Comparison of ENCODE assay signal across 13 cellular contexts in genomic region chr15:55256281-55257013, GRCh38. TPM values are rescaled to one million over a fixed set of nuclear protein-coding genes. Genes with fewer than 3 reads are reported as not detected.
DNase-seq lines count a peak whose midpoint lies in the region; ATAC-seq and TF ChIP-seq lines count a peak whose summit lies in the region.
"Had no signal": no experiment of that assay in that cellular context is flagged by ENCODE, and none has a peak within 500 bp of the region (broad histone marks: within the 10 kb centered on the region; RNA-seq: fewer than 3 reads in every experiment).

No MANE protein-coding gene starts in this region.

- H3K9ac ChIP-seq in GM23248, result no peak overlapping the region

- CTCF ChIA-PET in CD8-positive, alpha-beta T cell (lab: Charles Lee), result interaction anchor here (1.1 to 1.5 kb wide), 2 partner anchors 15 to 35 kb away, joined by 3 to 4 read pairs; no protein-coding TSS in a partner anchor

- intact Hi-C loops in CD8-positive, alpha-beta T cell (cut with DNase I, micrococcal nuclease), result loop anchor here in 1 of 2 experiments (5.0 kb wide), 1 partner anchor 34 kb away; no protein-coding TSS in a partner anchor

- peaks cover 6% of the 10 kb centered on the region; the same call in 1 of the 2 replicates for H3F3A ChIP-seq in GM23248 (ENCODE audit: insufficient read depth)

- no peaks in the 10 kb centered on the region for H4K20me1 ChIP-seq in GM23248 (ENCODE audit: insufficient read depth)

- no peaks in the 10 kb centered on the region for H3K9me2 ChIP-seq in GM23248 (ENCODE audit: insufficient read depth)

- peak overlapping the region; percentile 89 for H3K4me3 Mint-ChIP-seq in CD8-positive, alpha-beta T cell
- H3K4me3 Mint-ChIP-seq in activated T-helper 17 cell treated with anti-CD3 and anti-CD28 coated beads, Interleukin-2, amount 50 U/mL, for 72 hours, result peak overlapping the region; percentile 78

- no peak overlapping the region for H3K4me2 ChIP-seq in GM23248 (ENCODE audit: unreplicated experiment)

- H3K9me3 Mint-ChIP-seq in CD8-positive, alpha-beta T cell, result no peaks in the 10 kb centered on the region
- peaks cover 4% of the 10 kb centered on the region for H3K9me3 Mint-ChIP-seq in activated T-helper 17 cell treated with anti-CD3 and anti-CD28 coated beads, Interleukin-2, amount 50 U/mL, for 72 hours

- H3K36me3 ChIP-seq in CD8-positive, alpha-beta T cell (ENCODE audit: insufficient read depth, low read length), result no peaks in the 10 kb centered on the region
- H3K36me3 ChIP-seq in GM23248 (ENCODE audit: low read depth) (no peaks in the 10 kb centered on the region), right atrium auricular region (no peaks in the 10 kb centered on the region)
- H3K36me3 ChIP-seq: heart left ventricle had no signal

- no peak for ATAC-seq in CD8-positive, alpha-beta T cell
- peak; percentile 64 for ATAC-seq in activated T-helper 17 cell treated with anti-CD3 and anti-CD28 coated beads, Interleukin-2, amount 50 U/mL, for 72 hours (replicated peaks)

- WGBS in GM23248 (ENCODE audit: low coverage in 1 of 2, low lambda C conversion rate in 2 of 2, missing lambda C conversion rate in 2 of 2), 2 experiments, result 93 to 95% methylated on average over 4 of the region's 4 CpGs

- H3K27me3 ChIP-seq in CD8-positive, alpha-beta T cell (ENCODE audit: insufficient read depth, low read length), result no peaks in the 10 kb centered on the region
- H3K27me3 ChIP-seq in GM23248 (replicated peaks; ENCODE audit: insufficient read depth), result no peaks in the 10 kb centered on the region
- H3K27me3 ChIP-seq in right atrium auricular region, result no peaks in the 10 kb centered on the region
- H3K27me3 ChIP-seq: heart left ventricle had no signal

- H3K36me3 Mint-ChIP-seq in CD8-positive, alpha-beta T cell, result peaks cover 13% of the 10 kb centered on the region
- peaks cover 86% of the 10 kb centered on the region for H3K36me3 Mint-ChIP-seq in activated T-helper 17 cell treated with anti-CD3 and anti-CD28 coated beads, Interleukin-2, amount 50 U/mL, for 72 hours (ENCODE audit: low read depth)

- POLR2A ChIA-PET in CD8-positive, alpha-beta T cell (lab: Charles Lee), result interaction anchor here (0.6 to 3.1 kb wide), 4 partner anchors 11 to 38 kb away, joined by 3 to 18 read pairs (median 4); no protein-coding TSS in a partner anchor

- no peaks in the 10 kb centered on the region for H3K9me3 ChIP-seq in CD8-positive, alpha-beta T cell (ENCODE audit: low read length)
- H3K9me3 ChIP-seq in GM23248 (ENCODE audit: low read depth) (no peaks in the 10 kb centered on the region), right atrium auricular region (no peaks in the 10 kb centered on the region)
- H3K9me3 ChIP-seq: heart left ventricle had no signal

- in situ Hi-C loops in GM23248 (cut with MboI), result no loop called here

- peaks cover 73% of the 10 kb centered on the region for H3K4me1 Mint-ChIP-seq in CD8-positive, alpha-beta T cell (ENCODE audit: low read depth)
- H3K4me1 Mint-ChIP-seq in activated T-helper 17 cell treated with anti-CD3 and anti-CD28 coated beads, Interleukin-2, amount 50 U/mL, for 72 hours, result peaks cover 60% of the 10 kb centered on the region

- peaks cover 4% of the 10 kb centered on the region; the same call in 1 of the 2 replicates for H3K79me2 ChIP-seq in GM23248 (ENCODE audit: insufficient read depth)

- peaks cover 46% of the 10 kb centered on the region for H3K4me1 ChIP-seq in CD8-positive, alpha-beta T cell (ENCODE audit: insufficient read depth, low read length)
- H3K4me1 ChIP-seq in GM23248 (ENCODE audit: insufficient read depth) (peaks cover 20% of the 10 kb centered on the region), right atrium auricular region (no peaks in the 10 kb centered on the region)

- H3K27me3 Mint-ChIP-seq in CD8-positive, alpha-beta T cell (ENCODE audit: low read depth), result no peaks in the 10 kb centered on the region
- no peaks in the 10 kb centered on the region for H3K27me3 Mint-ChIP-seq in activated T-helper 17 cell treated with anti-CD3 and anti-CD28 coated beads, Interleukin-2, amount 50 U/mL, for 72 hours

- peak overlapping the region; percentile 94 for H3K27ac Mint-ChIP-seq in CD8-positive, alpha-beta T cell
- peak overlapping the region; percentile 61 for H3K27ac Mint-ChIP-seq in activated T-helper 17 cell treated with anti-CD3 and anti-CD28 coated beads, Interleukin-2, amount 50 U/mL, for 72 hours

- H3K27ac ChIP-seq in CD8-positive, alpha-beta T cell (ENCODE audit: low read depth, low read length), result no peak overlapping the region
- H3K27ac ChIP-seq in GM23248 (no peak overlapping the region), right atrium auricular region (no peak overlapping the region)

- no peak for DNase-seq in CD8-positive, alpha-beta T cell
- DNase-seq in GM23248 (peak; percentile 29), myocyte (ENCODE audit: low read depth) (peak; percentile 15), NOMO-1 treated with dmso at 0.1 percent for 144 hours (lab: John Stamatoyannopoulos, UW; ENCODE audit: unreplicated experiment) (no peak), CD1c-positive myeloid dendritic cell (ENCODE audit: extremely low spot score) (no peak), right atrium auricular region (ENCODE audit: low spot score) (no peak), NCI-H526 (lab: John Stamatoyannopoulos, UW) (no peak)
- DNase-seq: activated CD8-positive, alpha-beta memory T cell treated with anti-CD3 and anti-CD28 coated beads, Interleukin-2, amount 50 U/mL, for 48 hours; DMS 273 treated with DMSO at 0.1 percent for 48 hours; heart left ventricle; Karpas-422; NCI-H510A treated with DMSO at 0.1 percent for 48 hours had no signal

- H2AFZ ChIP-seq in GM23248, result no peak overlapping the region

- no peak overlapping the region for H3K4me3 ChIP-seq in CD8-positive, alpha-beta T cell (ENCODE audit: low read depth, low read length)
- no peak overlapping the region for H3K4me3 ChIP-seq in GM23248
- no peak overlapping the region for H3K4me3 ChIP-seq in right atrium auricular region

- no peak for TF ChIP-seq CTCF in CD8-positive, alpha-beta T cell (IDR thresholded peaks at IDR 0.05)
- no peak for TF ChIP-seq CTCF in right atrium auricular region (IDR thresholded peaks at IDR 0.05)

RNA-seq across cellular contexts. Expression of gene RAB27A, which starts 33.2 kb away (rescaled TPM):
- total RNA-seq in CD8-positive, alpha-beta T cell, result 10 to 100 TPM; 14.9 to 16.9 TPM
- total RNA-seq in GM23248 (2014; rRNA removed; shearing (Covaris generic)), result 5.4 and 9.5 TPM in 2 replicates
- polyA plus RNA-seq in GM23248 (2016; fragmentation: Nextera tagmentation; extraction: Ambion mirVana), result 9.0 and 9.1 TPM in 2 replicates
- total RNA-seq in activated T-helper 17 cell treated with anti-CD3 and anti-CD28 coated beads, Interleukin-2, amount 50 U/mL, for 72 hours, result 100 to 1,000 TPM in 1 of 2 donors, 10 to 100 TPM in 1; 99.2 to 138 TPM
- total RNA-seq in myocyte (0.94 and 1.9 TPM in 2 replicates), right atrium auricular region (1 to 10 TPM; 5.0 to 7.9 TPM)
- polyA plus RNA-seq in myocyte (2012), result 2.0 TPM

RNA-seq across cellular contexts. Expression of gene RSL24D1, which starts 59.7 kb away (rescaled TPM):
- total RNA-seq in CD8-positive, alpha-beta T cell, result 100 to 1,000 TPM; 181 to 186 TPM
- 95.2 and 112 TPM in 2 replicates for total RNA-seq in GM23248 (2014; rRNA removed; shearing (Covaris generic))
- 91.2 and 93.1 TPM in 2 replicates for polyA plus RNA-seq in GM23248 (2016; fragmentation: Nextera tagmentation; extraction: Ambion mirVana)
- 100 to 1,000 TPM; 107 to 111 TPM for total RNA-seq in activated T-helper 17 cell treated with anti-CD3 and anti-CD28 coated beads, Interleukin-2, amount 50 U/mL, for 72 hours
- total RNA-seq in myocyte (68.9 and 71.8 TPM in 2 replicates), right atrium auricular region (10 to 100 TPM; 42.6 to 48.2 TPM)
- polyA plus RNA-seq in myocyte (2012), result 38.8 TPM

Comparison
In these comparisons a context has a peak if more than half of its experiments do, and no peak if none do; other contexts are left out.
1. DNase-seq: peak in GM23248 (single experiment) and myocyte (single experiment); none in CD8-positive, alpha-beta T cell (0 of 7), NOMO-1 treated with dmso at 0.1 percent for 144 hours (single experiment), CD1c-positive myeloid dendritic cell (single experiment), right atrium auricular region (single experiment) and NCI-H526 (0 of 2).